In the genomic region with DNA sequence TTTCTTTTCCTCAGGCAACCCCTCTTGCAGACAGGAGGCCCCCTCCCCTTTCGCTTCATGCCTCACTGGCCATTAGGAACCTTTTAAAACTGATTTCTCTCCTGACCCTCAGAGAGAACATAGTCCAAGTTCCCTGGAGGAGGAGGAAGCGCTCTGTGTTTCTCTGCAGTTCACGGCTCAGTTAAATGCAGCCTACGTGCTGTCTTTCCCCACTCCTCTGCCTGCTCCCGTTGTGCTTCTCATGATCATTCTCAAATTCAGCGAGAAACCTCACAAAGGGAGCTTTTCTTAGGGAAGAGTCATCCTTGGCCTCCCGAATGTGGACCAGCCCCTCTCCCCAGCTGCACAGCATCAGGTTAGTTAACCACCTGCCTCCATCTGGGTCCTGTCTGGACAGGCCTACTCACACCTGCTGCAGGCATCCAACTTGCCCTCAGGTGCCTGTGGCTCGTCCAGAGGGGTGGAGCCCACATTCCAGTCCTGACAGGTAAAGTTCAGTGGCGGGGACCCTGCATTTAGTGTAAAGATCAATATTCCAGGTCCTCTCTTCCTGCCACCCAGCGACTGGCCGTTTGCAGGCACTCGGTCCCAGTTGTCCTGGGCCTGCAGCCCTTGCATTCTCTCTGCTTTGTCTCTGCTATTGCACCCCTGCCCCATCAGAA, we compare ENCODE assay signal across 1 cellular context.
TF ChIP-seq lines count a peak whose summit lies in the region.

No MANE protein-coding gene starts in this region.

TF ChIP-seq in endothelial cell of umbilical vein, 7 proteins besides CTCF, POLR2A, EP300 and RAD21 (continued from another document):
- no peak for TF ChIP-seq FOS (IDR thresholded peaks at IDR 0.05; ENCODE audit: borderline replicate concordance, insufficient read depth, low read length)
- TF ChIP-seq GATA2 (IDR thresholded peaks at IDR 0.05; ENCODE audit: insufficient read depth, insufficient read length, low read depth, low read length) = no peak
- TF ChIP-seq EZH2 (IDR thresholded peaks at IDR 0.05; ENCODE audit: borderline replicate concordance, low read depth, low read length, severe bottlenecking) = no peak
- TF ChIP-seq JUN (IDR thresholded peaks at IDR 0.05; ENCODE audit: borderline replicate concordance, insufficient read depth, insufficient read length, low read depth) = no peak
